Comparison of ENCODE assay signal across 9 cellular contexts in the genomic region with DNA sequence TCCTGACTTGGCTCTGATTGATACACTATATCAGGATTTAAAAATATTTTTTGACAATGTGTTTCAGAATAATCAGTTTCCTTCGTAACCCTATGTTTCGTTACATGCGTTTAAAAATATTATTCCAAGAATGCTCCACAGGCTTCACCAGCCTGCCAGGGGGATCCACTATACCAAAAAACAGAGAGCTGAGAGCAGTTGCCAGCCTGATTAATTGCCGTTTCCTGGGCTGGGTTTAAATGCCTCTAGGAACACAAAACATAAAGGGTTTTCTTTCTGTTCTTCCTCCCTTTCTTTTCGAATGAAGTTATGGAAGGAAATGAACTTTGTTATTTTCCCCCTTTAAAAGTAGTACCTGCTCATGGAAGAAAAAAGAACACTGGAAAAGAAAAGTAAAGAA. TPM values are rescaled to one million over a fixed set of nuclear protein-coding genes. Genes with fewer than 3 reads are reported as not detected.
A peak's percentile ranks its signal among the peaks of the same experiment; 100 is the strongest.
DNase-seq lines count a peak whose midpoint lies in the region; ATAC-seq and TF ChIP-seq lines count a peak whose summit lies in the region.
"Had no signal": no experiment of that assay in that cellular context is flagged by ENCODE, and none has a peak within 500 bp of the region (broad histone marks: within the 10 kb centered on the region; RNA-seq: fewer than 3 reads in every experiment).

No MANE protein-coding gene starts in this region.

- WGBS in SK-N-SH (ENCODE audit: low lambda C conversion rate): 85% methylated on average over 5 of the region's 5 CpGs

- peaks cover 16% of the 10 kb centered on the region for H3F3A ChIP-seq in SK-N-SH (replicated peaks; ENCODE audit: insufficient read depth)

- H3K9me2 ChIP-seq in SK-N-SH: no peaks in the 10 kb centered on the region

- H3K9ac ChIP-seq in SK-N-SH: peak overlapping the region; percentile 70

- POLR2A ChIA-PET in SK-N-SH (lab: Yijun Ruan, JAX): no interaction called here

- CTCF ChIA-PET in SK-N-SH (lab: Yijun Ruan, JAX): interaction anchor here (0.7 to 10.7 kb wide), 12 partner anchors 11 to 588 kb away, joined by 3 to 211 read pairs (median 4); no protein-coding TSS in a partner anchor

- no peak for DNase-seq in SK-N-SH
- DNase-seq in activated T-helper 2 cell treated with anti-CD3 and anti-CD28 coated beads, Interferon-gamma antibody, Interleukin-2, Interleukin-4, amounts not matched to agents 10 μg/mL and 5 μg/mL and 100 μg/mL, durations not matched to agents 14 hours and 24 hours and 36 hours (ENCODE audit: low spot score): no peak
- no peak for DNase-seq in kidney epithelial cell (ENCODE audit: low read depth)
- DNase-seq in stimulated activated naive CD8-positive, alpha-beta T cell treated with anti-CD3 and anti-CD28 coated beads, Interleukin-15, amount 100 ng/mL, for 72 hours: no peak
- no peak for DNase-seq in SHP77 treated with DMSO at 0.1 percent for 48 hours (lab: John Stamatoyannopoulos, UW)
- no peak for DNase-seq in mesenteric fat pad (ENCODE audit: low spot score)

- H3K4me3 ChIP-seq in SK-N-SH (ENCODE audit: low read depth in 2 of 2, low read length in 1 of 2): no peak overlapping the region
- peak overlapping the region; percentile 19 for H3K4me3 ChIP-seq in kidney epithelial cell (ENCODE audit: low read depth, low read length)
- H3K4me3 ChIP-seq: A549 had no signal

- peaks cover 53% of the 10 kb centered on the region for H3K4me1 Mint-ChIP-seq in activated T-helper 2 cell treated with anti-CD3 and anti-CD28 coated beads, Interferon-gamma antibody, Interleukin-2, Interleukin-4, amounts not matched to agents 10 μg/mL and 5 μg/mL and 100 μg/mL, durations not matched to agents 14 hours and 24 hours and 36 hours (ENCODE audit: low read depth)
- peaks cover 50% of the 10 kb centered on the region for H3K4me1 Mint-ChIP-seq in stimulated activated naive CD8-positive, alpha-beta T cell treated with anti-CD3 and anti-CD28 coated beads, Interleukin-15, amount 100 ng/mL, for 72 hours

- no peaks in the 10 kb centered on the region for H3K36me3 Mint-ChIP-seq in activated T-helper 2 cell treated with anti-CD3 and anti-CD28 coated beads, Interferon-gamma antibody, Interleukin-2, Interleukin-4, amounts not matched to agents 10 μg/mL and 5 μg/mL and 100 μg/mL, durations not matched to agents 14 hours and 24 hours and 36 hours (ENCODE audit: low read depth)

- peaks cover 30 to 48% of the 10 kb centered on the region in 2 experiments for H3K4me1 ChIP-seq in SK-N-SH (ENCODE audit: control insufficient read depth in 1 of 2, insufficient read depth in 2 of 2, low read depth in 1 of 2, low read length in 1 of 2)
- H3K4me1 ChIP-seq: A549 had no signal

- peak overlapping the region; percentile 46 for H3K4me2 ChIP-seq in SK-N-SH
- H3K4me2 ChIP-seq: A549 had no signal

- peak overlapping the region; percentile 85 for H3K27ac Mint-ChIP-seq in activated T-helper 2 cell treated with anti-CD3 and anti-CD28 coated beads, Interferon-gamma antibody, Interleukin-2, Interleukin-4, amounts not matched to agents 10 μg/mL and 5 μg/mL and 100 μg/mL, durations not matched to agents 14 hours and 24 hours and 36 hours
- peak overlapping the region in 1 of 2 donors; percentile 97 for H3K27ac Mint-ChIP-seq in stimulated activated naive CD8-positive, alpha-beta T cell treated with anti-CD3 and anti-CD28 coated beads, Interleukin-15, amount 100 ng/mL, for 72 hours

- no peaks in the 10 kb centered on the region for H4K20me1 ChIP-seq in SK-N-SH (ENCODE audit: insufficient read depth)

- peak overlapping the region; percentile 76 to 92 for H3K27ac ChIP-seq in SK-N-SH (ENCODE audit: low read depth in 2 of 2, low read length in 1 of 2)
- H3K27ac ChIP-seq: A549 had no signal

- TF ChIP-seq CTCF in SK-N-SH (IDR thresholded peaks at IDR 0.05): no peak
- TF ChIP-seq CTCF in kidney epithelial cell (IDR thresholded peaks at IDR 0.05; ENCODE audit: insufficient read depth, low read length, poor library complexity, severe bottlenecking): no peak

- intact Hi-C loops in activated T-helper 2 cell treated with anti-CD3 and anti-CD28 coated beads, Interferon-gamma antibody, Interleukin-2, Interleukin-4, amounts not matched to agents 10 μg/mL and 5 μg/mL and 100 μg/mL, durations not matched to agents 14 hours and 24 hours and 36 hours (cut with micrococcal nuclease): loop anchor here (5.0 kb wide), 1 partner anchor 752 kb away; a partner anchor contains a TSS

- no peaks in the 10 kb centered on the region for H3K9me3 ChIP-seq in SK-N-SH
- H3K9me3 ChIP-seq: A549 had no signal

- H3K27me3 Mint-ChIP-seq in activated T-helper 2 cell treated with anti-CD3 and anti-CD28 coated beads, Interferon-gamma antibody, Interleukin-2, Interleukin-4, amounts not matched to agents 10 μg/mL and 5 μg/mL and 100 μg/mL, durations not matched to agents 14 hours and 24 hours and 36 hours (ENCODE audit: low read depth): no peaks in the 10 kb centered on the region
- H3K27me3 Mint-ChIP-seq in stimulated activated naive CD8-positive, alpha-beta T cell treated with anti-CD3 and anti-CD28 coated beads, Interleukin-15, amount 100 ng/mL, for 72 hours: no peaks in the 10 kb centered on the region

- peak; percentile 17; the same call in 1 of the 2 replicates for TF ChIP-seq RAD21 in SK-N-SH (IDR thresholded peaks at IDR 0.05; ENCODE audit: low read length)

- H3K9me3 Mint-ChIP-seq in activated T-helper 2 cell treated with anti-CD3 and anti-CD28 coated beads, Interferon-gamma antibody, Interleukin-2, Interleukin-4, amounts not matched to agents 10 μg/mL and 5 μg/mL and 100 μg/mL, durations not matched to agents 14 hours and 24 hours and 36 hours: no peaks in the 10 kb centered on the region
- H3K9me3 Mint-ChIP-seq in stimulated activated naive CD8-positive, alpha-beta T cell treated with anti-CD3 and anti-CD28 coated beads, Interleukin-15, amount 100 ng/mL, for 72 hours: no peaks in the 10 kb centered on the region

- peak overlapping the region; percentile 83 for H3K4me3 Mint-ChIP-seq in activated T-helper 2 cell treated with anti-CD3 and anti-CD28 coated beads, Interferon-gamma antibody, Interleukin-2, Interleukin-4, amounts not matched to agents 10 μg/mL and 5 μg/mL and 100 μg/mL, durations not matched to agents 14 hours and 24 hours and 36 hours (ENCODE audit: low read depth)
- H3K4me3 Mint-ChIP-seq in stimulated activated naive CD8-positive, alpha-beta T cell treated with anti-CD3 and anti-CD28 coated beads, Interleukin-15, amount 100 ng/mL, for 72 hours: peak overlapping the region; percentile 83 to 89

- no peaks in the 10 kb centered on the region for H3K27me3 ChIP-seq in SK-N-SH (ENCODE audit: insufficient read depth)
- no peaks in the 10 kb centered on the region for H3K27me3 ChIP-seq in kidney epithelial cell (ENCODE audit: control insufficient read depth, insufficient read depth, low read length)

- peaks cover 83% of the 10 kb centered on the region for H3K79me2 ChIP-seq in SK-N-SH (ENCODE audit: insufficient read depth)

- ATAC-seq in SK-N-SH treated with all-trans-retinoic acid at 6 μM for 48 hours (no peak), HG03571 (IDR thresholded peaks at IDR 0.05; ENCODE audit: unreplicated experiment) (no peak)
- no peak for ATAC-seq in stimulated activated naive CD8-positive, alpha-beta T cell treated with anti-CD3 and anti-CD28 coated beads, Interleukin-15, amount 100 ng/mL, for 72 hours

- no peak for TF ChIP-seq EP300 in SK-N-SH (IDR thresholded peaks at IDR 0.05; ENCODE audit: borderline replicate concordance in 1 of 2, low read depth in 1 of 2, low read length in 1 of 2)

- H2AFZ ChIP-seq in SK-N-SH (ENCODE audit: low read depth): no peak overlapping the region

- peaks cover 2 to 4% of the 10 kb centered on the region in 2 experiments for H3K36me3 ChIP-seq in SK-N-SH (replicated peaks in 1 of 2; ENCODE audit: control insufficient read depth in 1 of 2, insufficient read depth in 2 of 2, low read length in 1 of 2)
- H3K36me3 ChIP-seq in kidney epithelial cell (ENCODE audit: control insufficient read depth, insufficient read depth, low read length): peaks cover 2% of the 10 kb centered on the region

TF ChIP-seq in SK-N-SH, 30 proteins besides CTCF, POLR2A, EP300 and RAD21 (continues in another document):
- TF ChIP-seq GABPA (IDR thresholded peaks at IDR 0.05; ENCODE audit: low read depth) (no peak), MEF2A (IDR thresholded peaks at IDR 0.05; ENCODE audit: borderline replicate concordance, low read depth) (no peak), NFIC (IDR thresholded peaks at IDR 0.05; ENCODE audit: borderline replicate concordance) (no peak), GATA2 (CRISPR knock-in tag; IDR thresholded peaks at IDR 0.05) (no peak)

TF ChIP-seq in SK-N-SH treated with all-trans-retinoic acid at 6 μM for 48 hours, 23 proteins besides CTCF, POLR2A, EP300 and RAD21 (continues in another document):
- TF ChIP-seq ESRRG (CRISPR knock-in tag; IDR thresholded peaks at IDR 0.05): no peak
- no peak for TF ChIP-seq ZC3H10 (CRISPR knock-in tag; IDR thresholded peaks at IDR 0.05)
- no peak for TF ChIP-seq BACH2 (CRISPR knock-in tag; IDR thresholded peaks at IDR 0.05; ENCODE audit: borderline replicate concordance)
- TF ChIP-seq ZFP3 (CRISPR knock-in tag; IDR thresholded peaks at IDR 0.05): no peak
- no peak for TF ChIP-seq ISL1 (CRISPR knock-in tag; IDR thresholded peaks at IDR 0.05)
- no peak for TF ChIP-seq GLIS3 (CRISPR knock-in tag; IDR thresholded peaks at IDR 0.05)
- no peak for TF ChIP-seq OSR1 (CRISPR knock-in tag; IDR thresholded peaks at IDR 0.05)
- no peak for TF ChIP-seq SNAI2 (CRISPR knock-in tag; IDR thresholded peaks at IDR 0.05)
- no peak for TF ChIP-seq ZNF70 (CRISPR knock-in tag; IDR thresholded peaks at IDR 0.05)
- TF ChIP-seq ARNTL (CRISPR knock-in tag; IDR thresholded peaks at IDR 0.05; ENCODE audit: borderline replicate concordance, low read depth): no peak
- TF ChIP-seq CSDC2 (CRISPR knock-in tag; IDR thresholded peaks at IDR 0.05): no peak
- no peak for TF ChIP-seq ZNF565 (CRISPR knock-in tag; conservative IDR thresholded peaks at IDR 0.05; ENCODE audit: low read depth)
- no peak for TF ChIP-seq ZFP30 (CRISPR knock-in tag; IDR thresholded peaks at IDR 0.05)
- no peak for TF ChIP-seq PPARA (CRISPR knock-in tag; IDR thresholded peaks at IDR 0.05; ENCODE audit: borderline replicate concordance)

RNA-seq across cellular contexts. Expression of a gene that starts 47.9 kb away (rescaled TPM):
- 47.3 and 60.9 TPM in 2 replicates for polyA plus RNA-seq in SK-N-SH (2012; rRNA removed)
- 62.7 and 74.9 TPM in 2 replicates for polyA plus RNA-seq in SK-N-SH (2012; cell fraction: cytosol; rRNA removed)
- polyA plus RNA-seq in SK-N-SH (2012; cell fraction: nucleus; rRNA removed): 51.7 and 73.1 TPM in 2 replicates
- 254 and 256 TPM in 2 replicates for total RNA-seq in activated T-helper 2 cell treated with anti-CD3 and anti-CD28 coated beads, Interferon-gamma antibody, Interleukin-2, Interleukin-4, amounts not matched to agents 10 μg/mL and 5 μg/mL and 100 μg/mL, durations not matched to agents 14 hours and 24 hours and 36 hours
- total RNA-seq in kidney epithelial cell: 89.0 and 97.5 TPM in 2 replicates
- total RNA-seq in mesenteric fat pad: 144 TPM
